In genomic region chr2:237113026-237113810, GRCh38 we compare ENCODE assay signal across 17 cellular contexts. TPM values are rescaled to one million over a fixed set of nuclear protein-coding genes. Genes with fewer than 3 reads are reported as not detected.
A peak's percentile ranks its signal among the peaks of the same experiment; 100 is the strongest.
DNase-seq lines count a peak whose midpoint lies in the region; ATAC-seq, FAIRE-seq and TF ChIP-seq lines count a peak whose summit lies in the region.
"Had no signal": no experiment of that assay in that cellular context is flagged by ENCODE, and none has a peak within 500 bp of the region (broad histone marks: within the 10 kb centered on the region; RNA-seq: fewer than 3 reads in every experiment).

No MANE protein-coding gene starts in this region.

- no peak for ATAC-seq in GM21526 (IDR thresholded peaks at IDR 0.05; ENCODE audit: low FRiP score, unreplicated experiment)

- WGBS in small intestine, 3 donors: 89 to 94% (median 92%) methylated on average over 4 of the region's 4 CpGs
- WGBS in testis, 2 donors: 91 to 93% methylated on average over 4 of the region's 4 CpGs
- 91 to 93% methylated on average over 4 of the region's 4 CpGs for WGBS in sigmoid colon, 2 donors

- H3K27me3 ChIP-seq in small intestine (ENCODE audit: control insufficient read depth in 2 of 2, insufficient read depth in 2 of 2, low read length in 2 of 2) (no peaks in the 10 kb centered on the region), testis (no peaks in the 10 kb centered on the region), sigmoid colon (no peaks in the 10 kb centered on the region)

- TF ChIP-seq CTCF in fibroblast of mammary gland (conservative IDR thresholded peaks at IDR 0.05; ENCODE audit: control insufficient read depth, insufficient read depth, low read depth, low read length): no peak
- TF ChIP-seq CTCF in testis (IDR thresholded peaks at IDR 0.05): no peak
- no peak for TF ChIP-seq CTCF in sigmoid colon (IDR thresholded peaks at IDR 0.05)

- no peak for TF ChIP-seq POLR2A in H54 (IDR thresholded peaks at IDR 0.05; ENCODE audit: low read depth, low read length)
- TF ChIP-seq POLR2A in testis (IDR thresholded peaks at IDR 0.05): no peak
- TF ChIP-seq POLR2A in sigmoid colon (IDR thresholded peaks at IDR 0.05): no peak

- H3K36me3 ChIP-seq in small intestine (ENCODE audit: control insufficient read depth in 2 of 2, insufficient read depth in 2 of 2, low read length in 2 of 2) (no peaks in the 10 kb centered on the region), testis (ENCODE audit: low read depth, missing control alignments) (no peaks in the 10 kb centered on the region), sigmoid colon (no peaks in the 10 kb centered on the region)
- H3K36me3 ChIP-seq: HAP-1 had no signal

- no peak overlapping the region for H3K4me3 ChIP-seq in fibroblast of mammary gland (ENCODE audit: control insufficient read depth, low read depth, low read length)
- no peak overlapping the region for H3K4me3 ChIP-seq in small intestine (ENCODE audit: low read depth in 1 of 2, low read length in 2 of 2)
- no peak overlapping the region for H3K4me3 ChIP-seq in testis
- H3K4me3 ChIP-seq in sigmoid colon: no peak overlapping the region
- H3K4me3 ChIP-seq: HAP-1 had no signal

- TF ChIP-seq EP300 in sigmoid colon (IDR thresholded peaks at IDR 0.05): no peak

- FAIRE-seq in H54 (lab: Jason Lieb, UNC) (peak; percentile 72), small intestine (lab: Jason Lieb, UNC) (peak; percentile 19)
- FAIRE-seq: D721Med, H1, HTR-8/SVneo had no signal

- intact Hi-C loops in testis (cut with DNase I; ENCODE audit: low total_unique reads): no loop called here
- intact Hi-C loops in sigmoid colon (cut with DNase I): no loop called here

- no peaks in the 10 kb centered on the region for H3K4me1 ChIP-seq in small intestine (ENCODE audit: control insufficient read depth in 2 of 2, insufficient read depth in 1 of 2, low read depth in 1 of 2, low read length in 1 of 2)
- H3K4me1 ChIP-seq in testis: no peaks in the 10 kb centered on the region
- H3K4me1 ChIP-seq in sigmoid colon: peaks cover 0 to 9% (median 2%) of the 10 kb centered on the region in 4 donors
- H3K4me1 ChIP-seq: Caco-2, HAP-1 had no signal

- H3K27ac ChIP-seq in small intestine (ENCODE audit: low read depth in 1 of 2, low read length in 1 of 2) (no peak overlapping the region), testis (no peak overlapping the region), sigmoid colon (no peak overlapping the region)
- H3K27ac ChIP-seq: C4-2B had no signal

- H3K9me3 ChIP-seq in small intestine (ENCODE audit: control insufficient read depth, low read depth) (no peaks in the 10 kb centered on the region), testis (no peaks in the 10 kb centered on the region), sigmoid colon (no peaks in the 10 kb centered on the region)
- H3K9me3 ChIP-seq: Caco-2, HAP-1 had no signal

- DNase-seq in H54 (ENCODE audit: insufficient read length, low spot score) (no peak), LHCN-M2 (ENCODE audit: low read depth) (peak; percentile 43), fibroblast of mammary gland (ENCODE audit: low read depth) (peak; percentile 56), small intestine (no peak), testis (no peak), sigmoid colon (no peak)
- DNase-seq: AML-193; Caco-2; CD4-positive, alpha-beta T cell; GDM1; KG1 had no signal

RNA-seq across cellular contexts. Expression of gene COPS8, which starts 27.5 kb away (rescaled TPM):
- 422 and 544 TPM in 2 replicates for total RNA-seq in LHCN-M2 (2014; rRNA removed)
- 79.2 TPM for polyA plus RNA-seq in LHCN-M2 (2012)
- 10 to 100 TPM; 18.9 to 32.1 (median 21.9) TPM for polyA plus RNA-seq in small intestine
- 100 to 1,000 TPM; 104 to 117 TPM for total RNA-seq in testis
- polyA plus RNA-seq in testis (ENCODE audit: insufficient read depth, low read depth, low replicate concordance): 108 TPM
- total RNA-seq in sigmoid colon: 10 to 100 TPM; 59.1 to 95.6 (median 82.7) TPM
- 10 to 100 TPM; 24.7 to 34.8 (median 28.9) TPM for polyA plus RNA-seq in sigmoid colon

Comparison
In these comparisons a context has a peak if more than half of its experiments do, and no peak if none do; other contexts are left out.
1. DNase-seq: peak in LHCN-M2 (single experiment) and fibroblast of mammary gland (single experiment); none in H54 (single experiment), small intestine (single experiment), testis (single experiment) and sigmoid colon (single experiment).